In the genomic region with DNA sequence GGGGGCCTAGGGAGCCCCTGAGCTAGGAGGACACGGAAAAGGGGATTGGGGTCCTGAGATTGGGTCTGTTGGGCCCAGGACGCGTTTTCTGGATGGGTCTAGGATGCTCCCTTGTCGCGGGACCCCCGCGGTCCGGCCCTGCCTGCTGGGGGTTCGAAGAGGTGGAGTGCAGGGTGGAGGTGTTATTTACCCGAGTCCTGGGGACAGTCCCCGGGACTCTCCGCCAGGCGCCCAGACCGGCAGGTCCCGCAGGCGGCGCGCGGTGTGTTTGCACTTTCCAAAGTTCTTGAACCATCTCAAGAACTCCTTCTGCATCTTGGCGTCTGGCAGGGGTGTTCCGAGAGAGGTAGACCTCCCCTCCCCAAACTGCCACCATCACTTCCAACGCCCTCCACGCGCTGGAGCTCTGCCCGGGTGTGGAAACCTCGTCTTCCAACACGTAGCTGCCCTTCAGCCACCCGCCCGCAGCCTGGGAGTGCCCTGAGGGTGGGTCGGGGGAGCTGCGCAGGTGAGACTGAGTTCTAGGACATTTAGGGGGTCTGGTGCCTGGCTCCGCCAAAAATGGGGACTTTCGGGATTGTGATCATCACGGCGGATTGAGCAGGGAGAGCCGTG, we compare ENCODE assay signal across 1 cellular context.
TF ChIP-seq lines count a peak whose summit lies in the region.

No MANE protein-coding gene starts in this region.

TF ChIP-seq in SK-N-SH, 30 proteins besides CTCF, POLR2A, EP300 and RAD21 (continued from another document):
- TF ChIP-seq, protein P1, sequence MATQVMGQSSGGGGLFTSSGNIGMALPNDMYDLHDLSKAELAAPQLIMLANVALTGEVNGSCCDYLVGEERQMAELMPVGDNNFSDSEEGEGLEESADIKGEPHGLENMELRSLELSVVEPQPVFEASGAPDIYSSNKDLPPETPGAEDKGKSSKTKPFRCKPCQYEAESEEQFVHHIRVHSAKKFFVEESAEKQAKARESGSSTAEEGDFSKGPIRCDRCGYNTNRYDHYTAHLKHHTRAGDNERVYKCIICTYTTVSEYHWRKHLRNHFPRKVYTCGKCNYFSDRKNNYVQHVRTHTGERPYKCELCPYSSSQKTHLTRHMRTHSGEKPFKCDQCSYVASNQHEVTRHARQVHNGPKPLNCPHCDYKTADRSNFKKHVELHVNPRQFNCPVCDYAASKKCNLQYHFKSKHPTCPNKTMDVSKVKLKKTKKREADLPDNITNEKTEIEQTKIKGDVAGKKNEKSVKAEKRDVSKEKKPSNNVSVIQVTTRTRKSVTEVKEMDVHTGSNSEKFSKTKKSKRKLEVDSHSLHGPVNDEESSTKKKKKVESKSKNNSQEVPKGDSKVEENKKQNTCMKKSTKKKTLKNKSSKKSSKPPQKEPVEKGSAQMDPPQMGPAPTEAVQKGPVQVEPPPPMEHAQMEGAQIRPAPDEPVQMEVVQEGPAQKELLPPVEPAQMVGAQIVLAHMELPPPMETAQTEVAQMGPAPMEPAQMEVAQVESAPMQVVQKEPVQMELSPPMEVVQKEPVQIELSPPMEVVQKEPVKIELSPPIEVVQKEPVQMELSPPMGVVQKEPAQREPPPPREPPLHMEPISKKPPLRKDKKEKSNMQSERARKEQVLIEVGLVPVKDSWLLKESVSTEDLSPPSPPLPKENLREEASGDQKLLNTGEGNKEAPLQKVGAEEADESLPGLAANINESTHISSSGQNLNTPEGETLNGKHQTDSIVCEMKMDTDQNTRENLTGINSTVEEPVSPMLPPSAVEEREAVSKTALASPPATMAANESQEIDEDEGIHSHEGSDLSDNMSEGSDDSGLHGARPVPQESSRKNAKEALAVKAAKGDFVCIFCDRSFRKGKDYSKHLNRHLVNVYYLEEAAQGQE (IDR thresholded peaks at IDR 0.05; ENCODE audit: low read depth, low read length), result no peak
- peak; percentile 13; the same call in 1 of the 2 replicates for TF ChIP-seq SIN3A (IDR thresholded peaks at IDR 0.05; ENCODE audit: borderline replicate concordance, low read depth, low read length)
- TF ChIP-seq FOXJ3 (CRISPR knock-in tag; IDR thresholded peaks at IDR 0.05), result no peak
- no peak for TF ChIP-seq NFIC (IDR thresholded peaks at IDR 0.05; ENCODE audit: borderline replicate concordance)
